8 cellular contexts compared by ENCODE assay signal in genomic region chr2:10057231-10058107, GRCh38. TPM values are rescaled to one million over a fixed set of nuclear protein-coding genes. Genes with fewer than 3 reads are reported as not detected.
DNase-seq lines count a peak whose midpoint lies in the region; ATAC-seq and TF ChIP-seq lines count a peak whose summit lies in the region.

No MANE protein-coding gene starts in this region.

- DNase-seq in SIG-M5 treated with dmso at 0.1 percent for 504 hours (lab: John Stamatoyannopoulos, UW; ENCODE audit: unreplicated experiment): peak; percentile 42
- no peak for DNase-seq in SIG-M5 (lab: John Stamatoyannopoulos, UW)
- peak; percentile 89 for DNase-seq in RPMI7951 (ENCODE audit: low read depth)
- peak; percentile 68 for DNase-seq in epithelial cell of esophagus (ENCODE audit: low read depth)
- peak; percentile 85 for DNase-seq in myocyte (ENCODE audit: low read depth)

- TF ChIP-seq CTCF in epithelial cell of esophagus (IDR thresholded peaks at IDR 0.05; ENCODE audit: insufficient read depth, low read depth, low read length, missing control alignments): no peak

- ATAC-seq in GM18870 (IDR thresholded peaks at IDR 0.05; ENCODE audit: unreplicated experiment): no peak
- ATAC-seq in HG03108 (IDR thresholded peaks at IDR 0.05; ENCODE audit: unreplicated experiment): no peak
- ATAC-seq in HG03135 (IDR thresholded peaks at IDR 0.05; ENCODE audit: unreplicated experiment): no peak

- H3K4me3 ChIP-seq in epithelial cell of esophagus (ENCODE audit: low read length): no peak overlapping the region

RNA-seq across cellular contexts. Expression of gene KLF11, which starts 14.1 kb away (rescaled TPM):
- total RNA-seq in RPMI7951 (2014; rRNA removed; shearing (Covaris generic)): 2.4 and 3.0 TPM in 2 replicates
- total RNA-seq in myocyte: 4.6 and 5.1 TPM in 2 replicates
- polyA plus RNA-seq in myocyte (2012): 6.2 TPM

RNA-seq across cellular contexts. Expression of gene CYS1, which starts 22.7 kb away (rescaled TPM):
- total RNA-seq in RPMI7951 (2014; rRNA removed; shearing (Covaris generic)): 0.12 and 2.2 TPM in 2 replicates
- total RNA-seq in myocyte: 0.16 and 1.1 TPM in 2 replicates
- 0.43 TPM for polyA plus RNA-seq in myocyte (2012)
